1 cellular context compared by ENCODE assay signal in the genomic region with DNA sequence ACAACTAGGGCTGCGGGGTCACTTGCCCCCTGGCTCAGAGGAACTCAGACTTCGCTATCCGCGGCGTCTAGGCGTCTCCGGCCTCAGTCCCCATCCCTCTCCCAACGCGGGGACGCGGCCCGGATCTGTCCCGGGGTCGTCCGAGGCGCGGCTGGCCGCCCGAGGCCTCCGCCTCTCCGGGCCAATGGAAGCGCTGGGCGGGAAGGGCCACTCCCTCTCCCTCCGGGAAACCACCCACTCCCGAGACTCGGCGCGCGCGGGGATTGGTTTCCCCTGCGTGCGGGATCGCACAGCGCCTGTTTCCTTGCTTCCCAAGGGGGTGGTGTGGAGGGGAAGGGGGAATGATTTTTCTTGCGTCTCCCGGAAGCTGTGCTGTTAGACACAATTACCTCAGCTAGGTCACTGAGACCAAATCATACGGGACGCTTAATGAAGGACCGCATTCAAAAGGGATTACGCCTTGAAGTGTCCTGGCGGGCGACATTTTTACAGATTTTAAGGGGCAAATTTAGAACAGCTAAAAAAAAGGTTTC.
TF ChIP-seq lines count a peak whose summit lies in the region.

No MANE protein-coding gene starts in this region.

TF ChIP-seq in HepG2, 621 proteins besides CTCF, POLR2A, EP300 and RAD21 (continued from another document and continues in another):
- TF ChIP-seq, protein P1, sequence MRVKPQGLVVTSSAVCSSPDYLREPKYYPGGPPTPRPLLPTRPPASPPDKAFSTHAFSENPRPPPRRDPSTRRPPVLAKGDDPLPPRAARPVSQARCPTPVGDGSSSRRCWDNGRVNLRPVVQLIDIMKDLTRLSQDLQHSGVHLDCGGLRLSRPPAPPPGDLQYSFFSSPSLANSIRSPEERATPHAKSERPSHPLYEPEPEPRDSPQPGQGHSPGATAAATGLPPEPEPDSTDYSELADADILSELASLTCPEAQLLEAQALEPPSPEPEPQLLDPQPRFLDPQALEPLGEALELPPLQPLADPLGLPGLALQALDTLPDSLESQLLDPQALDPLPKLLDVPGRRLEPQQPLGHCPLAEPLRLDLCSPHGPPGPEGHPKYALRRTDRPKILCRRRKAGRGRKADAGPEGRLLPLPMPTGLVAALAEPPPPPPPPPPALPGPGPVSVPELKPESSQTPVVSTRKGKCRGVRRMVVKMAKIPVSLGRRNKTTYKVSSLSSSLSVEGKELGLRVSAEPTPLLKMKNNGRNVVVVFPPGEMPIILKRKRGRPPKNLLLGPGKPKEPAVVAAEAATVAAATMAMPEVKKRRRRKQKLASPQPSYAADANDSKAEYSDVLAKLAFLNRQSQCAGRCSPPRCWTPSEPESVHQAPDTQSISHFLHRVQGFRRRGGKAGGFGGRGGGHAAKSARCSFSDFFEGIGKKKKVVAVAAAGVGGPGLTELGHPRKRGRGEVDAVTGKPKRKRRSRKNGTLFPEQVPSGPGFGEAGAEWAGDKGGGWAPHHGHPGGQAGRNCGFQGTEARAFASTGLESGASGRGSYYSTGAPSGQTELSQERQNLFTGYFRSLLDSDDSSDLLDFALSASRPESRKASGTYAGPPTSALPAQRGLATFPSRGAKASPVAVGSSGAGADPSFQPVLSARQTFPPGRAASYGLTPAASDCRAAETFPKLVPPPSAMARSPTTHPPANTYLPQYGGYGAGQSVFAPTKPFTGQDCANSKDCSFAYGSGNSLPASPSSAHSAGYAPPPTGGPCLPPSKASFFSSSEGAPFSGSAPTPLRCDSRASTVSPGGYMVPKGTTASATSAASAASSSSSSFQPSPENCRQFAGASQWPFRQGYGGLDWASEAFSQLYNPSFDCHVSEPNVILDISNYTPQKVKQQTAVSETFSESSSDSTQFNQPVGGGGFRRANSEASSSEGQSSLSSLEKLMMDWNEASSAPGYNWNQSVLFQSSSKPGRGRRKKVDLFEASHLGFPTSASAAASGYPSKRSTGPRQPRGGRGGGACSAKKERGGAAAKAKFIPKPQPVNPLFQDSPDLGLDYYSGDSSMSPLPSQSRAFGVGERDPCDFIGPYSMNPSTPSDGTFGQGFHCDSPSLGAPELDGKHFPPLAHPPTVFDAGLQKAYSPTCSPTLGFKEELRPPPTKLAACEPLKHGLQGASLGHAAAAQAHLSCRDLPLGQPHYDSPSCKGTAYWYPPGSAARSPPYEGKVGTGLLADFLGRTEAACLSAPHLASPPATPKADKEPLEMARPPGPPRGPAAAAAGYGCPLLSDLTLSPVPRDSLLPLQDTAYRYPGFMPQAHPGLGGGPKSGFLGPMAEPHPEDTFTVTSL (CRISPR knock-in tag; IDR thresholded peaks at IDR 0.05; ENCODE audit: borderline replicate concordance), result peak; percentile 50; the same call in 1 of the 2 replicates
- no peak for TF ChIP-seq ELF4 (CRISPR knock-in tag; IDR thresholded peaks at IDR 0.05; ENCODE audit: borderline replicate concordance)
- no peak for TF ChIP-seq SIX4 (CRISPR knock-in tag; IDR thresholded peaks at IDR 0.05)
- no peak for TF ChIP-seq ZNF577 (CRISPR knock-in tag; IDR thresholded peaks at IDR 0.05; ENCODE audit: borderline replicate concordance, low read depth)
- no peak for TF ChIP-seq SP140L (CRISPR knock-in tag; IDR thresholded peaks at IDR 0.05; ENCODE audit: borderline replicate concordance)
- peak; percentile 34; the same call in 1 of the 2 replicates for TF ChIP-seq RXRA (CRISPR knock-in tag; IDR thresholded peaks at IDR 0.05)
- TF ChIP-seq SAP130 (CRISPR knock-in tag; IDR thresholded peaks at IDR 0.05; ENCODE audit: low read depth), result peak; percentile 56
- no peak for TF ChIP-seq ZFP90 (CRISPR knock-in tag; IDR thresholded peaks at IDR 0.05; ENCODE audit: borderline replicate concordance)
- TF ChIP-seq KLF16 (CRISPR knock-in tag; IDR thresholded peaks at IDR 0.05), result no peak
- TF ChIP-seq ZNF138 (CRISPR knock-in tag; IDR thresholded peaks at IDR 0.05; ENCODE audit: low read depth), result no peak
- TF ChIP-seq, protein P2, sequence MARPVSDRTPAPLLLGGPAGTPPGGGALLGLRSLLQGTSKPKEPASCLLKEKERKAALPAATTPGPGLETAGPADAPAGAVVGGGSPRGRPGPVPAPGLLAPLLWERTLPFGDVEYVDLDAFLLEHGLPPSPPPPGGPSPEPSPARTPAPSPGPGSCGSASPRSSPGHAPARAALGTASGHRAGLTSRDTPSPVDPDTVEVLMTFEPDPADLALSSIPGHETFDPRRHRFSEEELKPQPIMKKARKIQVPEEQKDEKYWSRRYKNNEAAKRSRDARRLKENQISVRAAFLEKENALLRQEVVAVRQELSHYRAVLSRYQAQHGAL (CRISPR knock-in tag; IDR thresholded peaks at IDR 0.05; ENCODE audit: not compliant biosample characterization), result no peak
- no peak for TF ChIP-seq ZNF569 (CRISPR knock-in tag; IDR thresholded peaks at IDR 0.05; ENCODE audit: borderline replicate concordance)
- TF ChIP-seq ARNT (IDR thresholded peaks at IDR 0.05), result no peak
- TF ChIP-seq, protein P3, sequence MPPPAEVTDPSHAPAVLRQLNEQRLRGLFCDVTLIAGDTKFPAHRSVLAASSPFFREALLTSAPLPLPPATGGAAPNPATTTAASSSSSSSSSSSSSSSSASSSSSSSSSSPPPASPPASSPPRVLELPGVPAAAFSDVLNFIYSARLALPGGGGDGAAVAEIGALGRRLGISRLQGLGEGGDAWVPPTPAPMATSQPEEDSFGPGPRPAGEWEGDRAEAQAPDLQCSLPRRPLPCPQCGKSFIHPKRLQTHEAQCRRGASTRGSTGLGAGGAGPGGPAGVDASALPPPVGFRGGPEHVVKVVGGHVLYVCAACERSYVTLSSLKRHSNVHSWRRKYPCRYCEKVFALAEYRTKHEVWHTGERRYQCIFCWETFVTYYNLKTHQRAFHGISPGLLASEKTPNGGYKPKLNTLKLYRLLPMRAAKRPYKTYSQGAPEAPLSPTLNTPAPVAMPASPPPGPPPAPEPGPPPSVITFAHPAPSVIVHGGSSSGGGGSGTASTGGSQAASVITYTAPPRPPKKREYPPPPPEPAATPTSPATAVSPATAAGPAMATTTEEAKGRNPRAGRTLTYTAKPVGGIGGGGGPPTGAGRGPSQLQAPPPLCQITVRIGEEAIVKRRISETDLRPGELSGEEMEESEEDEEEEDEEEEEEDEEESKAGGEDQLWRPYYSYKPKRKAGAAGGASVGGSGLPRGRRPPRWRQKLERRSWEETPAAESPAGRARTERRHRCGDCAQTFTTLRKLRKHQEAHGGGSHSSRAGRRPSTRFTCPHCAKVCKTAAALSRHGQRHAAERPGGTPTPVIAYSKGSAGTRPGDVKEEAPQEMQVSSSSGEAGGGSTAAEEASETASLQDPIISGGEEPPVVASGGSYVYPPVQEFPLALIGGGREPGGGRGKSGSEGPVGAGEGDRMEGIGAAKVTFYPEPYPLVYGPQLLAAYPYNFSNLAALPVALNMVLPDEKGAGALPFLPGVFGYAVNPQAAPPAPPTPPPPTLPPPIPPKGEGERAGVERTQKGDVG (CRISPR knock-in tag; IDR thresholded peaks at IDR 0.05; ENCODE audit: borderline replicate concordance), result no peak
- no peak for TF ChIP-seq TBX3 (IDR thresholded peaks at IDR 0.05; ENCODE audit: borderline replicate concordance)
- no peak for TF ChIP-seq KDM5B (CRISPR knock-in tag; IDR thresholded peaks at IDR 0.05; ENCODE audit: borderline replicate concordance)
- TF ChIP-seq, protein P4, sequence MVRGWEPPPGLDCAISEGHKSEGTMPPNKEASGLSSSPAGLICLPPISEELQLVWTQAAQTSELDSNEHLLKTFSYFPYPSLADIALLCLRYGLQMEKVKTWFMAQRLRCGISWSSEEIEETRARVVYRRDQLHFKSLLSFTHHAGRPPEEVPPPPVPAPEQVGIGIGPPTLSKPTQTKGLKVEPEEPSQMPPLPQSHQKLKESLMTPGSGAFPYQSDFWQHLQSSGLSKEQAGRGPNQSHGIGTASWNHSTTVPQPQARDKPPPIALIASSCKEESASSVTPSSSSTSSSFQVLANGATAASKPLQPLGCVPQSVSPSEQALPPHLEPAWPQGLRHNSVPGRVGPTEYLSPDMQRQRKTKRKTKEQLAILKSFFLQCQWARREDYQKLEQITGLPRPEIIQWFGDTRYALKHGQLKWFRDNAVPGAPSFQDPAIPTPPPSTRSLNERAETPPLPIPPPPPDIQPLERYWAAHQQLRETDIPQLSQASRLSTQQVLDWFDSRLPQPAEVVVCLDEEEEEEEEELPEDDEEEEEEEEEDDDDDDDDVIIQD (CRISPR knock-in tag; IDR thresholded peaks at IDR 0.05; ENCODE audit: low read depth), result peak; percentile 66
- TF ChIP-seq, protein P5, sequence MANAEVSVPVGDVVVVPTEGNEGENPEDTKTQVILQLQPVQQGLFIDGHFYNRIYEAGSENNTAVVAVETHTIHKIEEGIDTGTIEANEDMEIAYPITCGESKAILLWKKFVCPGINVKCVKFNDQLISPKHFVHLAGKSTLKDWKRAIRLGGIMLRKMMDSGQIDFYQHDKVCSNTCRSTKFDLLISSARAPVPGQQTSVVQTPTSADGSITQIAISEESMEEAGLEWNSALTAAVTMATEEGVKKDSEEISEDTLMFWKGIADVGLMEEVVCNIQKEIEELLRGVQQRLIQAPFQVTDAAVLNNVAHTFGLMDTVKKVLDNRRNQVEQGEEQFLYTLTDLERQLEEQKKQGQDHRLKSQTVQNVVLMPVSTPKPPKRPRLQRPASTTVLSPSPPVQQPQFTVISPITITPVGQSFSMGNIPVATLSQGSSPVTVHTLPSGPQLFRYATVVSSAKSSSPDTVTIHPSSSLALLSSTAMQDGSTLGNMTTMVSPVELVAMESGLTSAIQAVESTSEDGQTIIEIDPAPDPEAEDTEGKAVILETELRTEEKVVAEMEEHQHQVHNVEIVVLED (CRISPR knock-in tag; IDR thresholded peaks at IDR 0.05; ENCODE audit: borderline replicate concordance), result no peak; the same call in 1 of the 2 replicates
- no peak for TF ChIP-seq ZBTB1 (CRISPR knock-in tag; IDR thresholded peaks at IDR 0.05; ENCODE audit: borderline replicate concordance)
- TF ChIP-seq, protein P6, sequence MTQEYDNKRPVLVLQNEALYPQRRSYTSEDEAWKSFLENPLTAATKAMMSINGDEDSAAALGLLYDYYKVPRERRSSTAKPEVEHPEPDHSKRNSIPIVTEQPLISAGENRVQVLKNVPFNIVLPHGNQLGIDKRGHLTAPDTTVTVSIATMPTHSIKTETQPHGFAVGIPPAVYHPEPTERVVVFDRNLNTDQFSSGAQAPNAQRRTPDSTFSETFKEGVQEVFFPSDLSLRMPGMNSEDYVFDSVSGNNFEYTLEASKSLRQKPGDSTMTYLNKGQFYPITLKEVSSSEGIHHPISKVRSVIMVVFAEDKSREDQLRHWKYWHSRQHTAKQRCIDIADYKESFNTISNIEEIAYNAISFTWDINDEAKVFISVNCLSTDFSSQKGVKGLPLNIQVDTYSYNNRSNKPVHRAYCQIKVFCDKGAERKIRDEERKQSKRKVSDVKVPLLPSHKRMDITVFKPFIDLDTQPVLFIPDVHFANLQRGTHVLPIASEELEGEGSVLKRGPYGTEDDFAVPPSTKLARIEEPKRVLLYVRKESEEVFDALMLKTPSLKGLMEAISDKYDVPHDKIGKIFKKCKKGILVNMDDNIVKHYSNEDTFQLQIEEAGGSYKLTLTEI (CRISPR knock-in tag; conservative IDR thresholded peaks at IDR 0.05), result no peak
- TF ChIP-seq MED8 (CRISPR knock-in tag; IDR thresholded peaks at IDR 0.05; ENCODE audit: insufficient replicate concordance), result no peak
- TF ChIP-seq TRIM24 (CRISPR knock-in tag; IDR thresholded peaks at IDR 0.05), result no peak
- 0 out of 2 replicates have a peak, but pooled peaks have one; percentile 29 for TF ChIP-seq IRX3 (CRISPR knock-in tag; IDR thresholded peaks at IDR 0.05; ENCODE audit: borderline replicate concordance, low read depth)
- no peak for TF ChIP-seq NFE2 (CRISPR knock-in tag; IDR thresholded peaks at IDR 0.05)
- TF ChIP-seq SNAPC2 (CRISPR knock-in tag; IDR thresholded peaks at IDR 0.05), result peak; percentile 18; the same call in 1 of the 2 replicates
- TF ChIP-seq ZNF563 (CRISPR knock-in tag; IDR thresholded peaks at IDR 0.05), result peak; percentile 45; the same call in 1 of the 2 replicates
- TF ChIP-seq ZNF781 (CRISPR knock-in tag; IDR thresholded peaks at IDR 0.05; ENCODE audit: borderline replicate concordance, not compliant biosample characterization), result peak; percentile 33
- peak; percentile 17 for TF ChIP-seq HNRNPK (IDR thresholded peaks at IDR 0.05; ENCODE audit: low read depth, low read length, poor library complexity, severe bottlenecking)
- peak; percentile 41; the same call in 1 of the 2 replicates for TF ChIP-seq TAF1 (CRISPR knock-in tag; IDR thresholded peaks at IDR 0.05)
- no peak for TF ChIP-seq ZSCAN22 (CRISPR knock-in tag; IDR thresholded peaks at IDR 0.05)
- TF ChIP-seq ZNF567 (CRISPR knock-in tag; IDR thresholded peaks at IDR 0.05; ENCODE audit: borderline replicate concordance), result no peak
- TF ChIP-seq, protein P7, sequence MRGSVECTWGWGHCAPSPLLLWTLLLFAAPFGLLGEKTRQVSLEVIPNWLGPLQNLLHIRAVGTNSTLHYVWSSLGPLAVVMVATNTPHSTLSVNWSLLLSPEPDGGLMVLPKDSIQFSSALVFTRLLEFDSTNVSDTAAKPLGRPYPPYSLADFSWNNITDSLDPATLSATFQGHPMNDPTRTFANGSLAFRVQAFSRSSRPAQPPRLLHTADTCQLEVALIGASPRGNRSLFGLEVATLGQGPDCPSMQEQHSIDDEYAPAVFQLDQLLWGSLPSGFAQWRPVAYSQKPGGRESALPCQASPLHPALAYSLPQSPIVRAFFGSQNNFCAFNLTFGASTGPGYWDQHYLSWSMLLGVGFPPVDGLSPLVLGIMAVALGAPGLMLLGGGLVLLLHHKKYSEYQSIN (CRISPR knock-in tag; IDR thresholded peaks at IDR 0.05; ENCODE audit: borderline replicate concordance), result no peak
- no peak for TF ChIP-seq PLRG1 (conservative IDR thresholded peaks at IDR 0.05)
- TF ChIP-seq CENPT (CRISPR knock-in tag; IDR thresholded peaks at IDR 0.05; ENCODE audit: low read depth), result no peak
- TF ChIP-seq ZSCAN9 (CRISPR knock-in tag; IDR thresholded peaks at IDR 0.05; ENCODE audit: borderline replicate concordance), result 0 out of 2 replicates have a peak, but pooled peaks have one; percentile 49
- TF ChIP-seq POLR2AphosphoS5 (IDR thresholded peaks at IDR 0.05; ENCODE audit: low read depth, low read length), result no peak
- TF ChIP-seq NKX3-1 (CRISPR knock-in tag; IDR thresholded peaks at IDR 0.05), result no peak
- TF ChIP-seq EHMT2 (IDR thresholded peaks at IDR 0.05; ENCODE audit: borderline replicate concordance, low read depth, low read length), result no peak
- TF ChIP-seq ZNF614 (CRISPR knock-in tag; IDR thresholded peaks at IDR 0.05; ENCODE audit: borderline replicate concordance), result peak; percentile 86; the same call in 1 of the 2 replicates
- no peak for TF ChIP-seq EED (CRISPR knock-in tag; IDR thresholded peaks at IDR 0.05)
- TF ChIP-seq ZBTB38 (CRISPR knock-in tag; IDR thresholded peaks at IDR 0.05), result no peak
- TF ChIP-seq, protein P8, sequence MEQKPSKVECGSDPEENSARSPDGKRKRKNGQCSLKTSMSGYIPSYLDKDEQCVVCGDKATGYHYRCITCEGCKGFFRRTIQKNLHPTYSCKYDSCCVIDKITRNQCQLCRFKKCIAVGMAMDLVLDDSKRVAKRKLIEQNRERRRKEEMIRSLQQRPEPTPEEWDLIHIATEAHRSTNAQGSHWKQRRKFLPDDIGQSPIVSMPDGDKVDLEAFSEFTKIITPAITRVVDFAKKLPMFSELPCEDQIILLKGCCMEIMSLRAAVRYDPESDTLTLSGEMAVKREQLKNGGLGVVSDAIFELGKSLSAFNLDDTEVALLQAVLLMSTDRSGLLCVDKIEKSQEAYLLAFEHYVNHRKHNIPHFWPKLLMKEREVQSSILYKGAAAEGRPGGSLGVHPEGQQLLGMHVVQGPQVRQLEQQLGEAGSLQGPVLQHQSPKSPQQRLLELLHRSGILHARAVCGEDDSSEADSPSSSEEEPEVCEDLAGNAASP (CRISPR knock-in tag; IDR thresholded peaks at IDR 0.05; ENCODE audit: borderline replicate concordance), result peak; percentile 59; the same call in 1 of the 2 replicates
- TF ChIP-seq ADNP (CRISPR knock-in tag; IDR thresholded peaks at IDR 0.05), result no peak
- TF ChIP-seq SMYD3 (CRISPR knock-in tag; IDR thresholded peaks at IDR 0.05), result no peak
- no peak for TF ChIP-seq ZNF124 (CRISPR knock-in tag; IDR thresholded peaks at IDR 0.05)
- TF ChIP-seq ZNF460 (CRISPR knock-in tag; IDR thresholded peaks at IDR 0.05; ENCODE audit: borderline replicate concordance), result no peak
- TF ChIP-seq NBN (conservative IDR thresholded peaks at IDR 0.05), result no peak
- TF ChIP-seq ZBTB3 (CRISPR knock-in tag; IDR thresholded peaks at IDR 0.05; ENCODE audit: borderline replicate concordance, low read depth), result no peak
